ENCODE assay signal across 16 cellular contexts in genomic region chr4:22190855-22191254, GRCh38.
DNase-seq lines count a peak whose midpoint lies in the region; TF ChIP-seq lines count a peak whose summit lies in the region.
"Had no signal": no experiment of that assay in that cellular context is flagged by ENCODE, and none has a peak within 500 bp of the region (broad histone marks: within the 10 kb centered on the region; RNA-seq: fewer than 3 reads in every experiment).

No MANE protein-coding gene starts in this region.

- no peak overlapping the region for H3K27ac ChIP-seq in GM23248
- no peak overlapping the region for H3K27ac ChIP-seq in SJSA1
- no peak overlapping the region for H3K27ac ChIP-seq in CD8-positive, alpha-beta memory T cell (ENCODE audit: low read depth, low read length)

- peak overlapping the region in 1 of 8 donors; percentile 92 for H3K27ac Mint-ChIP-seq in CD8-positive, alpha-beta memory T cell
- H3K27ac Mint-ChIP-seq: memory B cell, progenitor cell of endocrine pancreas had no signal

- H3K36me3 ChIP-seq in GM23248 (ENCODE audit: low read depth) (no peaks in the 10 kb centered on the region), SJSA1 (no peaks in the 10 kb centered on the region)
- no peaks in the 10 kb centered on the region for H3K36me3 ChIP-seq in CD8-positive, alpha-beta memory T cell (ENCODE audit: insufficient read depth, low read length)

- POLR2A ChIA-PET in CD8-positive, alpha-beta memory T cell (lab: Charles Lee) = no interaction called here

- H2AFZ ChIP-seq in GM23248 = no peak overlapping the region

- H3K4me2 ChIP-seq in GM23248 (ENCODE audit: unreplicated experiment) = peak overlapping the region; percentile 45

- no peaks in the 10 kb centered on the region for H4K20me1 ChIP-seq in GM23248 (ENCODE audit: insufficient read depth)

- no peaks in the 10 kb centered on the region for H3K79me2 ChIP-seq in GM23248 (ENCODE audit: insufficient read depth)

- H3K4me1 ChIP-seq in GM23248 (ENCODE audit: insufficient read depth) (peaks cover 11% of the 10 kb centered on the region), SJSA1 (replicated peaks) (peaks cover 5% of the 10 kb centered on the region)
- no peaks in the 10 kb centered on the region for H3K4me1 ChIP-seq in CD8-positive, alpha-beta memory T cell (ENCODE audit: insufficient read depth, low read length)

- H3K4me3 ChIP-seq in GM23248 (no peak overlapping the region), SJSA1 (no peak overlapping the region), fibroblast of pulmonary artery (replicated peaks; ENCODE audit: low read depth, low read length) (no peak overlapping the region)
- H3K4me3 ChIP-seq in CD8-positive, alpha-beta memory T cell (ENCODE audit: low read length) = no peak overlapping the region

- H3K9me3 ChIP-seq in GM23248 (ENCODE audit: low read depth) (no peaks in the 10 kb centered on the region), SJSA1 (replicated peaks) (no peaks in the 10 kb centered on the region)
- no peaks in the 10 kb centered on the region for H3K9me3 ChIP-seq in CD8-positive, alpha-beta memory T cell (ENCODE audit: low read length)

- no peaks in the 10 kb centered on the region for H3K36me3 Mint-ChIP-seq in CD8-positive, alpha-beta memory T cell
- H3K36me3 Mint-ChIP-seq: memory B cell had no signal

- in situ Hi-C loops in GM23248 (cut with MboI) = no loop called here

- H3K4me3 Mint-ChIP-seq in CD8-positive, alpha-beta memory T cell = no peak overlapping the region
- H3K4me3 Mint-ChIP-seq: memory B cell had no signal

- no peaks in the 10 kb centered on the region for H3K4me1 Mint-ChIP-seq in CD8-positive, alpha-beta memory T cell
- H3K4me1 Mint-ChIP-seq: memory B cell had no signal

- peaks cover 8% of the 10 kb centered on the region for H3F3A ChIP-seq in GM23248 (ENCODE audit: insufficient read depth)

- peak; percentile 83 for DNase-seq in GM23248
- DNase-seq in SJSA1 (ENCODE audit: low read depth in 1 of 2, low spot score in 2 of 2) = peak; percentile 28 to 48
- DNase-seq in fibroblast of pulmonary artery (ENCODE audit: low read depth) = peak; percentile 80
- DNase-seq in renal cortical epithelial cell (ENCODE audit: low read depth) = peak; percentile 96
- no peak for DNase-seq in NCI-H2171 (lab: John Stamatoyannopoulos, UW)
- no peak for DNase-seq in effector CD4-positive, alpha-beta T cell
- no peak for DNase-seq in NCI-H1417 treated with DMSO at 0.1 percent for 48 hours (lab: John Stamatoyannopoulos, UW)
- no peak for DNase-seq in CD8-positive, alpha-beta memory T cell
- DNase-seq: activated gamma-delta T cell treated with Interleukin-2 at 50 U/mL for 16 hours; cortex of kidney; DND-41; NCI-H1092 treated with DMSO at 0.1 percent for 48 hours; NCI-H526 treated with DMSO at 0.1 percent for 48 hours; stimulated activated CD4-positive, alpha-beta T cell treated with anti-CD3 and anti-CD28 coated beads, Interleukin-4, amount 100 ng/mL, for 4 hours had no signal

- CTCF ChIA-PET in CD8-positive, alpha-beta memory T cell (lab: Charles Lee) = no interaction called here

- peaks cover 0 to 2% of the 10 kb centered on the region in 2 donors for H3K27me3 Mint-ChIP-seq in CD8-positive, alpha-beta memory T cell
- H3K27me3 Mint-ChIP-seq: memory B cell, progenitor cell of endocrine pancreas had no signal

- H3K9me3 Mint-ChIP-seq in CD8-positive, alpha-beta memory T cell = peaks cover 0 to 22% (median 7%) of the 10 kb centered on the region in 5 donors
- H3K9me3 Mint-ChIP-seq: memory B cell had no signal

- no peaks in the 10 kb centered on the region for H3K9me2 ChIP-seq in GM23248 (ENCODE audit: insufficient read depth)

- H3K27me3 ChIP-seq in GM23248 (replicated peaks; ENCODE audit: insufficient read depth) (no peaks in the 10 kb centered on the region), SJSA1 (replicated peaks) (no peaks in the 10 kb centered on the region)
- H3K27me3 ChIP-seq in CD8-positive, alpha-beta memory T cell (ENCODE audit: insufficient read depth, low read length, poor library complexity, severe bottlenecking) = no peaks in the 10 kb centered on the region

- TF ChIP-seq CTCF in fibroblast of pulmonary artery (IDR thresholded peaks at IDR 0.05; ENCODE audit: low read length, missing control alignments) = no peak

- no peak overlapping the region for H3K9ac ChIP-seq in GM23248

- 67 to 100% methylated on average over 1 of the region's 1 CpG for WGBS in GM23248 (ENCODE audit: low coverage in 1 of 2, low lambda C conversion rate in 2 of 2, missing lambda C conversion rate in 2 of 2), 2 experiments

Comparison
In these comparisons a context has a peak if more than half of its experiments do, and no peak if none do; other contexts are left out.
1. DNase-seq: peak in GM23248 (single experiment), SJSA1 (2 of 2), fibroblast of pulmonary artery (single experiment) and renal cortical epithelial cell (single experiment); none in NCI-H2171 (single experiment), effector CD4-positive, alpha-beta T cell (single experiment), NCI-H1417 treated with DMSO at 0.1 percent for 48 hours (single experiment) and CD8-positive, alpha-beta memory T cell (0 of 5).